ENCODE assay signal across 27 cellular contexts in genomic region chr2:128692895-128693519, GRCh38.
"Had no signal": no experiment of that assay in that cellular context is flagged by ENCODE, and none has a peak within 500 bp of the region (broad histone marks: within the 10 kb centered on the region; RNA-seq: fewer than 3 reads in every experiment).

No MANE protein-coding gene starts in this region.

- H3K9me3 ChIP-seq: heart right ventricle, neutrophil, ovary, prostate gland, sigmoid colon, suprapubic skin, tibial artery, uterus had no signal

- H3K36me3 Mint-ChIP-seq: activated naive CD4-positive, alpha-beta T cell treated with anti-CD3 and anti-CD28 coated beads, Interleukin-2, amount 50 U/mL, for 72 hours; stimulated activated effector memory CD8-positive, alpha-beta T cell treated with anti-CD3 and anti-CD28 coated beads, Interleukin-12 subunit alpha, Interleukin-12 subunit beta, amount 100 ng/mL, for 72 hours had no signal

- DNase-seq: activated B cell treated with CpG ODN at 0.5 μM for 24 hours; activated naive CD4-positive, alpha-beta T cell; activated T-cell treated with anti-CD3 and anti-CD28 coated beads for 4 hours; activated T-cell treated with anti-CD3 and anti-CD28 coated beads, Interleukin-2, amount 50 U/mL, for 72 hours; anterior cingulate cortex; brain microvascular endothelial cell; caudate nucleus; endodermal cell; foreskin fibroblast; heart right ventricle; kidney glomerular epithelial cell; left ventricle myocardium superior; ovary; retina; sigmoid colon; small intestine; stimulated activated CD4-positive, alpha-beta T cell treated with anti-CD3 and anti-CD28 coated beads, Interleukin-4, amount 100 ng/mL, for 24 hours; T-helper 17 cell; T1000; uterus had no signal

- H3K36me3 ChIP-seq: brain microvascular endothelial cell, heart right ventricle, neutrophil, ovary, prostate gland, sigmoid colon, suprapubic skin, tibial artery, uterus had no signal

- H3K4me3 Mint-ChIP-seq: activated B cell treated with CpG ODN at 0.5 μM for 24 hours; activated T-cell treated with anti-CD3 and anti-CD28 coated beads, Interleukin-2, amount 50 U/mL, for 72 hours; endodermal cell; nephron; stimulated activated effector memory CD8-positive, alpha-beta T cell treated with anti-CD3 and anti-CD28 coated beads, Interleukin-12 subunit alpha, Interleukin-12 subunit beta, amount 100 ng/mL, for 72 hours; T-helper 17 cell had no signal

- H3K27ac Mint-ChIP-seq: activated B cell treated with CpG ODN at 0.5 μM for 24 hours; activated naive CD4-positive, alpha-beta T cell treated with anti-CD3 and anti-CD28 coated beads, Interleukin-2, amount 50 U/mL, for 72 hours; activated T-cell treated with anti-CD3 and anti-CD28 coated beads, Interleukin-2, amount 50 U/mL, for 72 hours; endodermal cell; nephron; stimulated activated effector memory CD8-positive, alpha-beta T cell treated with anti-CD3 and anti-CD28 coated beads, Interleukin-12 subunit alpha, Interleukin-12 subunit beta, amount 100 ng/mL, for 72 hours; T-helper 17 cell had no signal

- H3K4me3 ChIP-seq: heart right ventricle, ovary, prostate gland, sigmoid colon, suprapubic skin, tibial artery, uterus had no signal

- H3K27ac ChIP-seq: brain microvascular endothelial cell, heart right ventricle, neutrophil, ovary, prostate gland, sigmoid colon, suprapubic skin, uterus had no signal

- H3K27me3 ChIP-seq: neutrophil, ovary, sigmoid colon, tibial artery, uterus had no signal

- H3K4me1 Mint-ChIP-seq: activated B cell treated with CpG ODN at 0.5 μM for 24 hours; endodermal cell; stimulated activated effector memory CD8-positive, alpha-beta T cell treated with anti-CD3 and anti-CD28 coated beads, Interleukin-12 subunit alpha, Interleukin-12 subunit beta, amount 100 ng/mL, for 72 hours; T-helper 17 cell had no signal

- FAIRE-seq: small intestine had no signal

- H3K9me3 Mint-ChIP-seq: activated B cell treated with CpG ODN at 0.5 μM for 24 hours; activated naive CD4-positive, alpha-beta T cell treated with anti-CD3 and anti-CD28 coated beads, Interleukin-2, amount 50 U/mL, for 72 hours; activated T-cell treated with anti-CD3 and anti-CD28 coated beads, Interleukin-2, amount 50 U/mL, for 72 hours; nephron; stimulated activated effector memory CD8-positive, alpha-beta T cell treated with anti-CD3 and anti-CD28 coated beads, Interleukin-12 subunit alpha, Interleukin-12 subunit beta, amount 100 ng/mL, for 72 hours had no signal

- H3K4me1 ChIP-seq: heart right ventricle, prostate gland, sigmoid colon, suprapubic skin, uterus had no signal
